9 cellular contexts compared by ENCODE assay signal in the genomic region with DNA sequence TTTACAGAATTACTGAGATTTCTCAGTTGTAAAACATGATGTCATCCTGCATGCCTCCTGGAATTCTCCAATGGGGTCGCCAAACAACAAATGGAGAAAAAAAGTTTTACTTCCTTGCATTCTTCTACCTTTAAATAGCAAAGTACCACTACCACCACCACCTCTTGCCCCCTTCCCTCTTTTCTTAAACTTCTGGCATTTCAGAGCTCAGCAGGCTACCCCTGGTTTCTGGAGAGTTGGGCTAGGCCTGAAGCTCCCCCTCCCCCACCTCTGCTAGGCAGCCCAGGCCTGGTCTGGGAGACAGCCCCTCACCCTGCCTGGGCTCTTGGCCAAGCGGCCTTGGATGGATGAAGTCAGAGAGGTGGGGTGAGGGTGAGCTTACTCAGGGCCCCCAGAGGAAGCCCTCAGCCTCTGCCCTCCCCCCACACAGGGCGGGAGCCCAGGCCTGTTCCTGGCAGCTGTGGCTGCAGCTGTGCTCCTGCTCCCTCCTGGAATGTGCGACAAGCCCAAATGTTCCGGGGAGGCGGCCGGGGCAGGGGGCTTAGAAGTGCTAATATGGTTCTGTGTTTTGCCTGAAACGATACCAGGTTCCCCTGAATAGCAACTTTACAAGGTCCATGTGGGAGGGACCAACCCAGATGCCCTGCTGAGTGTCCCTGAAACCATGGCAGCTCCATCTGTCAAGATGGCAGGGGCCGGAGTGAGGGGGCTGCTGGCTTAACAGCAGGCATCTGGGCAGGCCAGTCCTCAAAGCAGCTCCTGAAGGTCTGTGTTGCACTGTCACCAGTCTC. TPM values are rescaled to one million over a fixed set of nuclear protein-coding genes. Genes with fewer than 3 reads are reported as not detected.
DNase-seq lines count a peak whose midpoint lies in the region; ATAC-seq and TF ChIP-seq lines count a peak whose summit lies in the region.
"Had no signal": no experiment of that assay in that cellular context is flagged by ENCODE, and none has a peak within 500 bp of the region (broad histone marks: within the 10 kb centered on the region; RNA-seq: fewer than 3 reads in every experiment).

No MANE protein-coding gene starts in this region.

- H3K79me1 ChIP-seq in neuronal stem cell (ENCODE audit: low read depth, low read length) = no peaks in the 10 kb centered on the region

- H2BK5ac ChIP-seq in neuronal stem cell (ENCODE audit: low read length) = no peak overlapping the region

- no peak overlapping the region for H3K4me2 ChIP-seq in neuronal stem cell (ENCODE audit: insufficient read depth, low read length, poor library complexity, severe bottlenecking)

- no CpG with 5 or more reads among the region's 9 CpGs for WGBS in neuronal stem cell (ENCODE audit: extremely low coverage in 2 of 2, insufficient read length in 2 of 2, insufficient replicate concordance in 1 of 2), 2 donors

- no peak overlapping the region for H2AK5ac ChIP-seq in neuronal stem cell (ENCODE audit: low read depth, low read length)

- no peak overlapping the region for H3K4me3 Mint-ChIP-seq in activated T-cell treated with anti-CD3 and anti-CD28 coated beads, Interleukin-2, amount 50 U/mL, for 4 hours

- peaks cover 11% of the 10 kb centered on the region for H3K36me3 Mint-ChIP-seq in activated T-cell treated with anti-CD3 and anti-CD28 coated beads, Interleukin-2, amount 50 U/mL, for 4 hours (ENCODE audit: insufficient read depth)

- no peaks in the 10 kb centered on the region for H3K27me3 ChIP-seq in neuronal stem cell (ENCODE audit: control insufficient read depth in 3 of 3, insufficient read depth in 3 of 3, low read depth in 1 of 3, low read length in 3 of 3)

- peaks cover 11 to 25% of the 10 kb centered on the region in 2 donors for H3K4me1 ChIP-seq in neuronal stem cell (ENCODE audit: control insufficient read depth in 2 of 2, insufficient read depth in 1 of 2, low read depth in 1 of 2, low read length in 2 of 2)

- H3K27ac ChIP-seq in neuronal stem cell (replicated peaks; ENCODE audit: low read length) = peak overlapping the region; percentile 67
- H3K27ac ChIP-seq: HL-60 had no signal

- no peak overlapping the region for H3K4ac ChIP-seq in neuronal stem cell (ENCODE audit: low read length)

- H3K9ac ChIP-seq in neuronal stem cell (ENCODE audit: low read depth, low read length, poor library complexity) = no peak overlapping the region

- TF ChIP-seq CTCF in fibroblast of villous mesenchyme (IDR thresholded peaks at IDR 0.05; ENCODE audit: insufficient read depth, low read depth, low read length) = no peak

- no peak overlapping the region for H3K23ac ChIP-seq in neuronal stem cell (ENCODE audit: low read depth, low read length, poor library complexity)

- no peak for ATAC-seq in GM21528 (IDR thresholded peaks at IDR 0.05; ENCODE audit: low FRiP score, unreplicated experiment)
- ATAC-seq in activated T-cell treated with anti-CD3 and anti-CD28 coated beads, Interleukin-2, amount 50 U/mL, for 4 hours = no peak

- peak; percentile 10 for DNase-seq in AG08395 (ENCODE audit: low spot score)
- DNase-seq in RPMI7951 (ENCODE audit: low read depth) = peak; percentile 41
- peak; percentile 92 for DNase-seq in fibroblast of villous mesenchyme (ENCODE audit: low read depth)
- no peak for DNase-seq in neuronal stem cell (ENCODE audit: low spot score)
- DNase-seq in cortex of kidney (lab: John Stamatoyannopoulos, UW) = no peak
- DNase-seq in NCI-H1417 treated with DMSO at 0.1 percent for 48 hours (lab: John Stamatoyannopoulos, UW) = no peak
- no peak for DNase-seq in activated T-cell treated with anti-CD3 and anti-CD28 coated beads, Interleukin-2, amount 50 U/mL, for 4 hours

- no peak overlapping the region for H4K91ac ChIP-seq in neuronal stem cell (ENCODE audit: low read depth, low read length, poor library complexity)

- H2BK12ac ChIP-seq in neuronal stem cell (ENCODE audit: low read length) = no peak overlapping the region

- peak overlapping the region; percentile 42 for H2BK15ac ChIP-seq in neuronal stem cell (ENCODE audit: low read length)

- no peak overlapping the region for H3K4me3 ChIP-seq in fibroblast of villous mesenchyme (ENCODE audit: low read depth, low read length)
- H3K4me3 ChIP-seq in neuronal stem cell (ENCODE audit: low read length in 2 of 2) = no peak overlapping the region

- H4K8ac ChIP-seq in neuronal stem cell (ENCODE audit: low read depth, low read length) = no peak overlapping the region

- H2BK120ac ChIP-seq in neuronal stem cell (ENCODE audit: low read depth, low read length) = no peak overlapping the region

- H2AFZ ChIP-seq in neuronal stem cell (ENCODE audit: low read length) = peak overlapping the region; percentile 89

- H3K18ac ChIP-seq in neuronal stem cell (ENCODE audit: low read length) = peak overlapping the region; percentile 94

- H3K27me3 Mint-ChIP-seq in activated T-cell treated with anti-CD3 and anti-CD28 coated beads, Interleukin-2, amount 50 U/mL, for 4 hours (ENCODE audit: low read depth) = no peaks in the 10 kb centered on the region

- no peaks in the 10 kb centered on the region for H3K36me3 ChIP-seq in neuronal stem cell (replicated peaks in 1 of 2; ENCODE audit: control insufficient read depth in 2 of 2, insufficient read depth in 2 of 2, low read length in 2 of 2)

- peaks cover 0 to 3% of the 10 kb centered on the region in 2 donors for H3K9me3 ChIP-seq in neuronal stem cell (replicated peaks in 1 of 2; ENCODE audit: control insufficient read depth in 2 of 2, insufficient read depth in 1 of 2, low read depth in 1 of 2, low read length in 2 of 2)

- H3K14ac ChIP-seq in neuronal stem cell (ENCODE audit: low read length) = no peak overlapping the region

- no peaks in the 10 kb centered on the region for H3K9me3 Mint-ChIP-seq in activated T-cell treated with anti-CD3 and anti-CD28 coated beads, Interleukin-2, amount 50 U/mL, for 4 hours

- H3K4me1 Mint-ChIP-seq in activated T-cell treated with anti-CD3 and anti-CD28 coated beads, Interleukin-2, amount 50 U/mL, for 4 hours (ENCODE audit: low read depth) = peaks cover 10% of the 10 kb centered on the region

RNA-seq across cellular contexts. Expression of gene CCIN, which starts 5.9 kb away (rescaled TPM):
- 0.24 and 0.59 TPM in 2 replicates for total RNA-seq in RPMI7951 (2014; rRNA removed; shearing (Covaris generic))
- 0.43 and 2.3 TPM in 2 replicates for total RNA-seq in fibroblast of villous mesenchyme
- polyA plus RNA-seq in neuronal stem cell (2013, experiment 1 of 2) = 0.03 TPM
- polyA plus RNA-seq in neuronal stem cell (2013, experiment 2 of 2) = 0.03 TPM
- total RNA-seq in activated T-cell treated with anti-CD3 and anti-CD28 coated beads, Interleukin-2, amount 50 U/mL, for 4 hours = not detected

RNA-seq across cellular contexts. Expression of gene GLIPR2, which starts 26.7 kb away (rescaled TPM):
- total RNA-seq in RPMI7951 (2014; rRNA removed; shearing (Covaris generic)) = 7.2 and 9.3 TPM in 2 replicates
- total RNA-seq in fibroblast of villous mesenchyme = 29.4 and 55.7 TPM in 2 replicates
- polyA plus RNA-seq in neuronal stem cell (2013, experiment 1 of 2) = 29.4 TPM
- polyA plus RNA-seq in neuronal stem cell (2013, experiment 2 of 2) = 30.0 TPM
- total RNA-seq in activated T-cell treated with anti-CD3 and anti-CD28 coated beads, Interleukin-2, amount 50 U/mL, for 4 hours = 1 to 10 TPM; 5.3 to 7.6 (median 6.1) TPM

RNA-seq across cellular contexts. Expression of gene CLTA, which starts 27.5 kb away (rescaled TPM):
- 275 and 288 TPM in 2 replicates for total RNA-seq in RPMI7951 (2014; rRNA removed; shearing (Covaris generic))
- total RNA-seq in fibroblast of villous mesenchyme = 194 and 265 TPM in 2 replicates
- 191 TPM for polyA plus RNA-seq in neuronal stem cell (2013, experiment 1 of 2)
- polyA plus RNA-seq in neuronal stem cell (2013, experiment 2 of 2) = 183 TPM
- 100 to 1,000 TPM; 182 to 195 (median 183) TPM for total RNA-seq in activated T-cell treated with anti-CD3 and anti-CD28 coated beads, Interleukin-2, amount 50 U/mL, for 4 hours

Comparison
In these comparisons a context has a peak if more than half of its experiments do, and no peak if none do; other contexts are left out.
1. DNase-seq: peak in AG08395 (single experiment), RPMI7951 (single experiment) and fibroblast of villous mesenchyme (single experiment); none in neuronal stem cell (single experiment), cortex of kidney (single experiment), NCI-H1417 treated with DMSO at 0.1 percent for 48 hours (single experiment) and activated T-cell treated with anti-CD3 and anti-CD28 coated beads, Interleukin-2, amount 50 U/mL, for 4 hours (single experiment).